Comparison of ENCODE assay signal across 11 cellular contexts in genomic region chr20:60365063-60365640, GRCh38.
DNase-seq lines count a peak whose midpoint lies in the region; ATAC-seq and TF ChIP-seq lines count a peak whose summit lies in the region.
"Had no signal": no experiment of that assay in that cellular context is flagged by ENCODE, and none has a peak within 500 bp of the region (broad histone marks: within the 10 kb centered on the region; RNA-seq: fewer than 3 reads in every experiment).

No MANE protein-coding gene starts in this region.

- H3K27me3 Mint-ChIP-seq in MCF 10A (ENCODE audit: insufficient read depth, unreplicated experiment), result peaks cover 27% of the 10 kb centered on the region
- no peaks in the 10 kb centered on the region for H3K27me3 Mint-ChIP-seq in stimulated activated naive CD8-positive, alpha-beta T cell treated with anti-CD3 and anti-CD28 coated beads, Interleukin-15, amount 100 ng/mL, for 72 hours
- H3K27me3 Mint-ChIP-seq: activated naive CD8-positive, alpha-beta T cell treated with anti-CD3 and anti-CD28 coated beads, Interleukin-2, amount 50 U/mL, for 24 hours had no signal

- no peaks in the 10 kb centered on the region for H3K9me2 ChIP-seq in OCI-LY7 (ENCODE audit: insufficient read depth, low read length)

- no peak for ATAC-seq in stimulated activated naive CD8-positive, alpha-beta T cell treated with anti-CD3 and anti-CD28 coated beads, Interleukin-15, amount 100 ng/mL, for 72 hours
- no peak for ATAC-seq in GM19035 (IDR thresholded peaks at IDR 0.05; ENCODE audit: unreplicated experiment)
- ATAC-seq: activated naive CD8-positive, alpha-beta T cell treated with anti-CD3 and anti-CD28 coated beads, Interleukin-2, amount 50 U/mL, for 24 hours had no signal

- DNase-seq in MCF 10A (ENCODE audit: unreplicated experiment) (peak; percentile 1), breast epithelium (ENCODE audit: low spot score in 2 of 2) (no peak), OCI-LY7 (ENCODE audit: low spot score) (peak; percentile 4), iPS-NIHi7 (ENCODE audit: extremely low spot score) (peak; percentile 72), hepatic stellate cell (ENCODE audit: low spot score) (no peak), NCI-H1930 (lab: John Stamatoyannopoulos, UW) (no peak)
- no peak for DNase-seq in stimulated activated naive CD8-positive, alpha-beta T cell treated with anti-CD3 and anti-CD28 coated beads, Interleukin-15, amount 100 ng/mL, for 72 hours
- DNase-seq: activated naive CD8-positive, alpha-beta T cell treated with anti-CD3 and anti-CD28 coated beads, Interleukin-2, amount 50 U/mL, for 24 hours; immature natural killer cell; naive B cell had no signal

- H2AFZ ChIP-seq in OCI-LY7 (ENCODE audit: low read length), result no peak overlapping the region

- H3K27me3 ChIP-seq in breast epithelium, result no peaks in the 10 kb centered on the region

- no peaks in the 10 kb centered on the region for H3K4me1 Mint-ChIP-seq in MCF 10A (ENCODE audit: insufficient read depth, unreplicated experiment)
- H3K4me1 Mint-ChIP-seq in stimulated activated naive CD8-positive, alpha-beta T cell treated with anti-CD3 and anti-CD28 coated beads, Interleukin-15, amount 100 ng/mL, for 72 hours, result no peaks in the 10 kb centered on the region
- H3K4me1 Mint-ChIP-seq: activated naive CD8-positive, alpha-beta T cell treated with anti-CD3 and anti-CD28 coated beads, Interleukin-2, amount 50 U/mL, for 24 hours; immature natural killer cell; naive B cell had no signal

- H3K4me2 ChIP-seq in OCI-LY7 (ENCODE audit: low read length), result no peak overlapping the region

- no peaks in the 10 kb centered on the region for H3K36me3 ChIP-seq in breast epithelium
- H3K36me3 ChIP-seq in OCI-LY7 (ENCODE audit: insufficient read depth, low read length), result no peaks in the 10 kb centered on the region

- H3K4me1 ChIP-seq in breast epithelium, result no peaks in the 10 kb centered on the region
- peaks cover 6% of the 10 kb centered on the region for H3K4me1 ChIP-seq in OCI-LY7 (ENCODE audit: insufficient read depth, low read length, poor library complexity, severe bottlenecking)

- no peak overlapping the region for H3K4me3 Mint-ChIP-seq in MCF 10A (ENCODE audit: unreplicated experiment)
- H3K4me3 Mint-ChIP-seq in stimulated activated naive CD8-positive, alpha-beta T cell treated with anti-CD3 and anti-CD28 coated beads, Interleukin-15, amount 100 ng/mL, for 72 hours, result no peak overlapping the region
- H3K4me3 Mint-ChIP-seq: activated naive CD8-positive, alpha-beta T cell treated with anti-CD3 and anti-CD28 coated beads, Interleukin-2, amount 50 U/mL, for 24 hours; immature natural killer cell; naive B cell had no signal

- no peak overlapping the region for H3K27ac Mint-ChIP-seq in MCF 10A (ENCODE audit: low read depth, unreplicated experiment)
- no peak overlapping the region for H3K27ac Mint-ChIP-seq in stimulated activated naive CD8-positive, alpha-beta T cell treated with anti-CD3 and anti-CD28 coated beads, Interleukin-15, amount 100 ng/mL, for 72 hours
- H3K27ac Mint-ChIP-seq: activated naive CD8-positive, alpha-beta T cell treated with anti-CD3 and anti-CD28 coated beads, Interleukin-2, amount 50 U/mL, for 24 hours; immature natural killer cell; naive B cell had no signal

- H3K9me3 ChIP-seq in breast epithelium (peaks cover 0 to 4% of the 10 kb centered on the region in 2 donors), OCI-LY7 (ENCODE audit: low read length) (no peaks in the 10 kb centered on the region)

- H3K27ac ChIP-seq in breast epithelium (no peak overlapping the region), OCI-LY7 (ENCODE audit: low read depth, low read length, poor library complexity, severe bottlenecking) (no peak overlapping the region)

- POLR2A ChIA-PET in MCF 10A (lab: Yijun Ruan, JAX), result no interaction called here
- POLR2A ChIA-PET in OCI-LY7 (lab: Charles Lee), result no interaction called here

- TF ChIP-seq CTCF in MCF 10A (IDR thresholded peaks at IDR 0.05; ENCODE audit: unreplicated experiment) (no peak), breast epithelium (IDR thresholded peaks at IDR 0.05) (no peak), OCI-LY7 (conservative IDR thresholded peaks at IDR 0.05; ENCODE audit: low read length) (0 out of 2 replicates have a peak, but pooled peaks have one; percentile 27)

- CTCF ChIA-PET in MCF 10A (lab: Yijun Ruan, JAX), result no interaction called here
- CTCF ChIA-PET in OCI-LY7 (lab: Charles Lee; ENCODE audit: unreplicated experiment), result no interaction called here

- H3K4me3 ChIP-seq in breast epithelium (no peak overlapping the region), OCI-LY7 (ENCODE audit: low read depth, low read length, poor library complexity, severe bottlenecking) (no peak overlapping the region)

- H3K36me3 Mint-ChIP-seq in MCF 10A (ENCODE audit: insufficient read depth, unreplicated experiment), result no peaks in the 10 kb centered on the region
- H3K36me3 Mint-ChIP-seq: naive B cell had no signal

- H3K9me3 Mint-ChIP-seq in MCF 10A (ENCODE audit: unreplicated experiment), result no peaks in the 10 kb centered on the region
- H3K9me3 Mint-ChIP-seq in stimulated activated naive CD8-positive, alpha-beta T cell treated with anti-CD3 and anti-CD28 coated beads, Interleukin-15, amount 100 ng/mL, for 72 hours, result peaks cover 4 to 11% of the 10 kb centered on the region in 2 donors
- H3K9me3 Mint-ChIP-seq: activated naive CD8-positive, alpha-beta T cell treated with anti-CD3 and anti-CD28 coated beads, Interleukin-2, amount 50 U/mL, for 24 hours; immature natural killer cell had no signal

- H3K79me2 ChIP-seq in OCI-LY7 (ENCODE audit: insufficient read depth, low read depth, low read length), result no peaks in the 10 kb centered on the region

- no TSS peak for BruUV-seq in MCF 10A (replicated peaks; lab: Mats Ljungman, UMichigan)
- no TSS peak for BruUV-seq in OCI-LY7 (replicated peaks; lab: Mats Ljungman, UMichigan)

- intact Hi-C loops in MCF 10A (cut with micrococcal nuclease) (no loop called here), breast epithelium (cut with DNase I; ENCODE audit: low total_unique reads) (no loop called here), OCI-LY7 (cut with micrococcal nuclease; ENCODE audit: unreplicated experiment) (no loop called here)

- H4K20me1 ChIP-seq in OCI-LY7 (ENCODE audit: insufficient read depth, low read length), result no peaks in the 10 kb centered on the region

- TF ChIP-seq POLR2A in breast epithelium (IDR thresholded peaks at IDR 0.05), result no peak

Comparison
In these comparisons a context has a peak if more than half of its experiments do, and no peak if none do; other contexts are left out.
1. DNase-seq: peak in MCF 10A (single experiment), OCI-LY7 (single experiment) and iPS-NIHi7 (single experiment); none in breast epithelium (0 of 2), hepatic stellate cell (single experiment), stimulated activated naive CD8-positive, alpha-beta T cell treated with anti-CD3 and anti-CD28 coated beads, Interleukin-15, amount 100 ng/mL, for 72 hours (0 of 2) and NCI-H1930 (0 of 2).